25 cellular contexts compared by ENCODE assay signal in genomic region chr15:80564056-80564455, GRCh38.
"Had no signal": no experiment of that assay in that cellular context is flagged by ENCODE, and none has a peak within 500 bp of the region (broad histone marks: within the 10 kb centered on the region; RNA-seq: fewer than 3 reads in every experiment).

No MANE protein-coding gene starts in this region.

- H2AFZ ChIP-seq: hepatocyte, parathyroid adenoma had no signal

- H3K4me1 Mint-ChIP-seq: naive B cell had no signal

- DNase-seq: colonic mucosa; dermis blood vessel endothelial cell; effector CD4-positive, alpha-beta T cell; gastrocnemius medialis; heart left ventricle; naive B cell; stimulated activated CD4-positive, alpha-beta T cell treated with anti-CD3 and anti-CD28 coated beads, Interleukin-12 subunit alpha, Interleukin-12 subunit beta, amount 100 ng/mL, for 4 hours; stimulated activated CD4-positive, alpha-beta T cell treated with anti-CD3 and anti-CD28 coated beads, Interleukin-1b, Interleukin-23, amount 100 ng/mL, for 48 hours; stimulated activated CD4-positive, alpha-beta T cell treated with anti-CD3 and anti-CD28 coated beads, Interleukin-4, amount 100 ng/mL, for 1 hour; stimulated activated CD8-positive, alpha-beta memory T cell treated with anti-CD3 and anti-CD28 coated beads, Interleukin-4, amount 100 ng/mL, for 48 hours; stimulated activated naive CD4-positive, alpha-beta T cell treated with Interleukin-2 at 50 U/mL for 16 hours; stomach; thyroid gland; trophoblast cell had no signal

- H3K36me3 ChIP-seq: colonic mucosa, gastrocnemius medialis, neutrophil, thyroid gland, vagina had no signal

- H3K79me2 ChIP-seq: hepatocyte, parathyroid adenoma had no signal

- H3K9me3 ChIP-seq: colonic mucosa, gastrocnemius medialis, heart left ventricle, neutrophil, stomach, thyroid gland, vagina had no signal

- H3K27me3 Mint-ChIP-seq: progenitor cell of endocrine pancreas had no signal

- H3K27ac Mint-ChIP-seq: memory B cell; naive B cell; natural killer cell treated with Interleukin-12 subunit alpha and Interleukin-12 subunit beta and Interleukin-15 and Interleukin-18, amount 100 ng/mL, for 72 hours had no signal

- H3K4me2 ChIP-seq: hepatocyte, smooth muscle cell had no signal

- H3K4me1 ChIP-seq: colonic mucosa, gastrocnemius medialis, parathyroid adenoma, vagina had no signal

- H3K9ac ChIP-seq: parathyroid adenoma had no signal

- H3K4me3 ChIP-seq: colonic mucosa, gastrocnemius medialis, heart left ventricle, hepatocyte, lung, smooth muscle cell, stomach, thyroid gland, vagina had no signal

- H3K27me3 ChIP-seq: colonic mucosa, gastrocnemius medialis, hepatocyte, stomach, thyroid gland, vagina had no signal

- H3K36me3 Mint-ChIP-seq: memory B cell; naive B cell; natural killer cell treated with Interleukin-12 subunit alpha and Interleukin-12 subunit beta and Interleukin-15 and Interleukin-18, amount 100 ng/mL, for 72 hours had no signal

- ATAC-seq: gastrocnemius medialis; heart left ventricle; natural killer cell treated with Interleukin-12 subunit alpha and Interleukin-12 subunit beta and Interleukin-15 and Interleukin-18, amount 100 ng/mL, for 72 hours; sciatic nerve had no signal

- H3K27ac ChIP-seq: colonic mucosa, gastrocnemius medialis, heart left ventricle, hepatocyte, neutrophil, parathyroid adenoma, stomach, thyroid gland, vagina had no signal

- H3K4me3 Mint-ChIP-seq: memory B cell; naive B cell; natural killer cell treated with Interleukin-12 subunit alpha and Interleukin-12 subunit beta and Interleukin-15 and Interleukin-18, amount 100 ng/mL, for 72 hours; neural crest cell had no signal

- H3K9me3 Mint-ChIP-seq: memory B cell; naive B cell; natural killer cell treated with Interleukin-12 subunit alpha and Interleukin-12 subunit beta and Interleukin-15 and Interleukin-18, amount 100 ng/mL, for 72 hours; neural crest cell had no signal
